ENCODE assay signal across 12 cellular contexts in the genomic region with DNA sequence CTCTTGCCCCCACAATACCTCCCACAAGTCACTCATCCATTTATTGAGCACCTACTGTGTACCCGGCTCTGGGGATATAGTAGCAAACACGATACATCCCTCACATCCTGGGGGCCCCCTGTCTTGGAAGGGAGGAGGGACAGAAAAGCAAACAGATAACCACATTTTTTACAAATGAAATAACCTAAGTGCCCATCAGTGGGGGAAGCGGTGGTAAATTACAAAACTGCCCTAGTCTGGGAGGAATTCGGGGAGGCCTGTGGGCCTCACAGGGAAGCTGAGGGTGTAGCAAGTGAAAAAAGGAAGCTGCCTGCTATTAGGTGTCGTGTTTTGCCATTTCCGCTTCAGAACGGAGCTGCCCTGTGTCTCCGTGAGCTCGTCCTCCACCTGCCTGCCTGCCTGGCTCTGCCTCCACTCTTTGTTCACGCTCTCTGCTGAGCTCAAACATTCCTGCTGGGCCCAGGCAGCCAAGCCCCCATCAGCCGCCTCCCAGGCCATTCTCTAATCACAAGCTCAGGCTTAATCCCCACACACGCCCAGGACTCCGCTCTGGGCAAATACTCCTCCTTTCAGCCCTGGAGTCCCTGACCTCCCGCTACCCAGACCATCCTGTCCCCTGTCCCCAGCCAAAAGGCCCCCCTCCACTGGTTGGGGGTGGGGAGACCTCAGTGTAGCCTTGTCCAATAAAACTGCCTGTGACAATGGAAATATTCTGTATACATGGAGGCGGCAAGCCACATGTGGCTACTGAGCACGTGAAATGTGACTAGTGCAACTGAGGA. TPM values are rescaled to one million over a fixed set of nuclear protein-coding genes. Genes with fewer than 3 reads are reported as not detected.
DNase-seq lines count a peak whose midpoint lies in the region; ATAC-seq and TF ChIP-seq lines count a peak whose summit lies in the region.
"Had no signal": no experiment of that assay in that cellular context is flagged by ENCODE, and none has a peak within 500 bp of the region (broad histone marks: within the 10 kb centered on the region; RNA-seq: fewer than 3 reads in every experiment).

No MANE protein-coding gene starts in this region.

- no peak for ATAC-seq in HG02884 (IDR thresholded peaks at IDR 0.05; ENCODE audit: unreplicated experiment)
- ATAC-seq: activated T-cell treated with anti-CD3 and anti-CD28 coated beads, Interleukin-2, amount 50 U/mL, for 4 hours had no signal

- TF ChIP-seq CTCF in chondrocyte (IDR thresholded peaks at IDR 0.05) (no peak), retinal pigment epithelial cell (conservative IDR thresholded peaks at IDR 0.05; ENCODE audit: low read depth, low read length) (no peak)

- H3K27ac Mint-ChIP-seq in chondrocyte (ENCODE audit: unreplicated experiment): peak overlapping the region; percentile 68
- H3K27ac Mint-ChIP-seq in immature natural killer cell: no peak overlapping the region
- H3K27ac Mint-ChIP-seq: dendritic cell treated with granulocyte-macrophage colony-stimulating factor and Interleukin-4, amounts not matched to agents 40 ng/mL and 50 ng/mL, for 4 days; natural killer cell treated with Interleukin-12 subunit alpha and Interleukin-12 subunit beta and Interleukin-15 and Interleukin-18, amount 100 ng/mL, for 72 hours had no signal

- H3K9me3 Mint-ChIP-seq in chondrocyte (ENCODE audit: low read depth): no peaks in the 10 kb centered on the region
- H3K9me3 Mint-ChIP-seq in immature natural killer cell: peaks cover 0 to 2% (median 0%) of the 10 kb centered on the region in 6 donors
- H3K9me3 Mint-ChIP-seq: activated T-cell treated with anti-CD3 and anti-CD28 coated beads, Interleukin-2, amount 50 U/mL, for 4 hours; dendritic cell treated with granulocyte-macrophage colony-stimulating factor and Interleukin-4, amounts not matched to agents 40 ng/mL and 50 ng/mL, for 4 days; natural killer cell treated with Interleukin-12 subunit alpha and Interleukin-12 subunit beta and Interleukin-15 and Interleukin-18, amount 100 ng/mL, for 72 hours had no signal

- H3K4me3 ChIP-seq in retinal pigment epithelial cell (ENCODE audit: low read length): no peak overlapping the region
- H3K4me3 ChIP-seq: thoracic aorta had no signal

- H3K27me3 Mint-ChIP-seq in chondrocyte (ENCODE audit: low read depth) (no peaks in the 10 kb centered on the region), immature natural killer cell (ENCODE audit: low read depth in 3 of 3) (peaks cover 0 to 10% (median 6%) of the 10 kb centered on the region in 3 donors)

- DNase-seq in DMS53 (lab: John Stamatoyannopoulos, UW): peak; percentile 45
- DNase-seq in DMS53 treated with DMSO at 0.1 percent for 48 hours (lab: John Stamatoyannopoulos, UW; ENCODE audit: unreplicated experiment): no peak
- peak; percentile 96 for DNase-seq in NCI-H69 (lab: John Stamatoyannopoulos, UW)
- no peak for DNase-seq in chondrocyte (ENCODE audit: low spot score)
- DNase-seq in retinal pigment epithelial cell (ENCODE audit: low read depth): peak; percentile 77
- no peak for DNase-seq in stimulated activated CD4-positive, alpha-beta T cell treated with anti-CD3 and anti-CD28 coated beads, Interleukin-15, amount 100 ng/mL, for 24 hours
- no peak for DNase-seq in immature natural killer cell
- DNase-seq: activated T-cell treated with anti-CD3 and anti-CD28 coated beads, Interleukin-2, amount 50 U/mL, for 4 hours had no signal

- peaks cover 39% of the 10 kb centered on the region for H3K4me1 Mint-ChIP-seq in chondrocyte (ENCODE audit: low read depth)
- H3K4me1 Mint-ChIP-seq in immature natural killer cell: no peaks in the 10 kb centered on the region

- H3K4me3 Mint-ChIP-seq in chondrocyte (ENCODE audit: unreplicated experiment) (no peak overlapping the region), immature natural killer cell (no peak overlapping the region)
- H3K4me3 Mint-ChIP-seq: activated T-cell treated with anti-CD3 and anti-CD28 coated beads, Interleukin-2, amount 50 U/mL, for 4 hours; dendritic cell treated with granulocyte-macrophage colony-stimulating factor and Interleukin-4, amounts not matched to agents 40 ng/mL and 50 ng/mL, for 4 days; natural killer cell treated with Interleukin-12 subunit alpha and Interleukin-12 subunit beta and Interleukin-15 and Interleukin-18, amount 100 ng/mL, for 72 hours had no signal

- H3K36me3 Mint-ChIP-seq in chondrocyte (ENCODE audit: low read depth) (no peaks in the 10 kb centered on the region), immature natural killer cell (no peaks in the 10 kb centered on the region)
- H3K36me3 Mint-ChIP-seq: natural killer cell treated with Interleukin-12 subunit alpha and Interleukin-12 subunit beta and Interleukin-15 and Interleukin-18, amount 100 ng/mL, for 72 hours had no signal

RNA-seq across cellular contexts. Expression of a gene that starts 10.2 kb away (rescaled TPM):
- not detected in 3 replicates for total RNA-seq in chondrocyte
- polyA plus RNA-seq in immature natural killer cell: not detected
- total RNA-seq: activated T-cell treated with anti-CD3 and anti-CD28 coated beads, Interleukin-2, amount 50 U/mL, for 4 hours; natural killer cell treated with Interleukin-12 subunit alpha and Interleukin-12 subunit beta and Interleukin-15 and Interleukin-18, amount 100 ng/mL, for 72 hours had no signal

RNA-seq across cellular contexts. Expression of a gene that starts 11.0 kb away (rescaled TPM):
- total RNA-seq in chondrocyte: 0.22 to 1.2 TPM (median 0.97 TPM) in 3 replicates
- polyA plus RNA-seq in immature natural killer cell: under 1 TPM in 2 of 3 donors, not detected in 1; 0.03 to 0.43 TPM
- total RNA-seq: natural killer cell treated with Interleukin-12 subunit alpha and Interleukin-12 subunit beta and Interleukin-15 and Interleukin-18, amount 100 ng/mL, for 72 hours had no signal

Comparison
In these comparisons a context has a peak if more than half of its experiments do, and no peak if none do; other contexts are left out.
1. DNase-seq: peak in DMS53 (single experiment), NCI-H69 (single experiment) and retinal pigment epithelial cell (single experiment); none in DMS53 treated with DMSO at 0.1 percent for 48 hours (single experiment), chondrocyte (single experiment), stimulated activated CD4-positive, alpha-beta T cell treated with anti-CD3 and anti-CD28 coated beads, Interleukin-15, amount 100 ng/mL, for 24 hours (single experiment) and immature natural killer cell (0 of 3).